ENCODE assay signal across 1 cellular context in the genomic region with DNA sequence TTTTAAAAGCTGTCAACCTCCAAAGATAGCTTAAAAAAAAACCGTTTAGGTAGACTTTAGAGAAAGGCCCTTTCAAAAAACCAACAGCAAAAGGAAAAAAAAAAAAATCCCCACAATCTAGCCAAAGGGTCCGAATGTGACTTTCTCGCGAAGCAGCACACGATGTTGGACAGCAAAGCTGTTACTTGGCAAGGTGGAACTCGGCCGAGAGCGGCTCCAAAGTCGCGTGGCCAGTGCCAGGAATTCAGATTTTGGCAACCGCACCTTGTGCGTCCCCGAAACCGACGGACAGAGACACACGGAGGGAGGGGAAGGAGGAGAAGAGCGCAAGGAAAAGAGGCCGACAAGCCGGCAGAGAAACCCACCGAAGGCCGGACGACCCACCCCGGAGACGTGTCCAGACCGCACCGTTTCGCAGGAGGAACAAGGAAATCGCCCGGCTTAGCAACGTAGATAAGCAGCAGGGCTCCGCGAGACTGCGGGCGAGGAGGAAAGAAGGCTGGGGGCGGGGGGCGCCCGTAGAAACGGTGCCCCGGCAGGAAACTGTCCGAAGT.
TF ChIP-seq lines count a peak whose summit lies in the region.

No MANE protein-coding gene starts in this region.

TF ChIP-seq in K562, 482 proteins besides CTCF, POLR2A, EP300 and RAD21 (continued from another document):
- TF ChIP-seq, protein P1, sequence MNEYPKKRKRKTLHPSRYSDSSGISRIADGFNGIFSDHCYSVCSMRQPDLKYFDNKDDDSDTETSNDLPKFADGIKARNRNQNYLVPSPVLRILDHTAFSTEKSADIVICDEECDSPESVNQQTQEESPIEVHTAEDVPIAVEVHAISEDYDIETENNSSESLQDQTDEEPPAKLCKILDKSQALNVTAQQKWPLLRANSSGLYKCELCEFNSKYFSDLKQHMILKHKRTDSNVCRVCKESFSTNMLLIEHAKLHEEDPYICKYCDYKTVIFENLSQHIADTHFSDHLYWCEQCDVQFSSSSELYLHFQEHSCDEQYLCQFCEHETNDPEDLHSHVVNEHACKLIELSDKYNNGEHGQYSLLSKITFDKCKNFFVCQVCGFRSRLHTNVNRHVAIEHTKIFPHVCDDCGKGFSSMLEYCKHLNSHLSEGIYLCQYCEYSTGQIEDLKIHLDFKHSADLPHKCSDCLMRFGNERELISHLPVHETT (CRISPR knock-in tag; conservative IDR thresholded peaks at IDR 0.05 in 1 of 2, IDR thresholded peaks at IDR 0.05 in 1 of 2) = no peak
- TF ChIP-seq HEY1 (CRISPR knock-in tag; IDR thresholded peaks at IDR 0.05; ENCODE audit: borderline replicate concordance) = no peak
- peak; percentile 42; the same call in 1 of the 2 replicates for TF ChIP-seq NCOR1 (IDR thresholded peaks at IDR 0.05)
- TF ChIP-seq NBN (IDR thresholded peaks at IDR 0.05; ENCODE audit: low read depth) = peak; percentile 69; the same call in 1 of the 2 replicates
- TF ChIP-seq FUS (optimal IDR thresholded peaks at IDR 0.05; ENCODE audit: low read depth, low read length) = no peak
- TF ChIP-seq ZNF282 (CRISPR knock-in tag; IDR thresholded peaks at IDR 0.05) = no peak
- no peak for TF ChIP-seq ZNF12 (CRISPR knock-in tag; IDR thresholded peaks at IDR 0.05)
- TF ChIP-seq CBX8 (IDR thresholded peaks at IDR 0.05; ENCODE audit: borderline replicate concordance, extremely low read depth, low read depth, low read length, poor library complexity, severe bottlenecking) = no peak
- no peak for TF ChIP-seq THRA (IDR thresholded peaks at IDR 0.05)
- peak; percentile 90 for TF ChIP-seq CHD2 (IDR thresholded peaks at IDR 0.05; ENCODE audit: low read depth, low read length)
- peak; percentile 67 for TF ChIP-seq NFRKB (IDR thresholded peaks at IDR 0.05; ENCODE audit: low read depth)
- TF ChIP-seq ZNF512 (tag; IDR thresholded peaks at IDR 0.05) = no peak
- no peak for TF ChIP-seq ARHGAP35 (IDR thresholded peaks at IDR 0.05; ENCODE audit: partially characterized antibody)
- TF ChIP-seq POU5F1 (IDR thresholded peaks at IDR 0.05; ENCODE audit: borderline replicate concordance, low read depth, low read length, partially characterized antibody) = no peak
- TF ChIP-seq SMAD4 (CRISPR knock-in tag; conservative IDR thresholded peaks at IDR 0.05) = peak; percentile 47; the same call in 1 of the 2 replicates
- TF ChIP-seq ZNF121 (CRISPR knock-in tag; conservative IDR thresholded peaks at IDR 0.05) = no peak
- TF ChIP-seq, protein P2, sequence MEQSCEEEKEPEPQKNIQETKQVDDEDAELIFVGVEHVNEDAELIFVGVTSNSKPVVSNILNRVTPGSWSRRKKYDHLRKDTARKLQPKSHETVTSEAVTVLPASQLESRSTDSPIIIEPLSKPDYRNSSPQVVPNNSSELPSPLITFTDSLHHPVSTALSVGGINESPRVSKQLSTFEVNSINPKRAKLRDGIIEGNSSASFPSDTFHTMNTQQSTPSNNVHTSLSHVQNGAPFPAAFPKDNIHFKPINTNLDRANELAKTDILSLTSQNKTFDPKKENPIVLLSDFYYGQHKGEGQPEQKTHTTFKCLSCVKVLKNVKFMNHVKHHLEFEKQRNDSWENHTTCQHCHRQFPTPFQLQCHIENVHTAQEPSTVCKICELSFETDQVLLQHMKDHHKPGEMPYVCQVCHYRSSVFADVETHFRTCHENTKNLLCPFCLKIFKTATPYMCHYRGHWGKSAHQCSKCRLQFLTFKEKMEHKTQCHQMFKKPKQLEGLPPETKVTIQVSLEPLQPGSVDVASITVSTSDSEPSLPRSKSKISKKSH (CRISPR knock-in tag; IDR thresholded peaks at IDR 0.05) = no peak
- TF ChIP-seq ZFP91 (CRISPR knock-in tag; IDR thresholded peaks at IDR 0.05) = no peak
- TF ChIP-seq MEF2A (IDR thresholded peaks at IDR 0.05; ENCODE audit: control insufficient read depth, low read depth, low read length) = no peak
- no peak for TF ChIP-seq GTF2A2 (tag; IDR thresholded peaks at IDR 0.05)
- 0 out of 2 replicates have a peak, but pooled peaks have one; percentile 40 for TF ChIP-seq NCOA1 (IDR thresholded peaks at IDR 0.05; ENCODE audit: low read depth)
- no peak for TF ChIP-seq RBM14 (IDR thresholded peaks at IDR 0.05; ENCODE audit: borderline replicate concordance, insufficient read depth, low read depth, low read length)
- no peak for TF ChIP-seq MAFK (IDR thresholded peaks at IDR 0.05; ENCODE audit: low read length)
- TF ChIP-seq PRDM10 (IDR thresholded peaks at IDR 0.05; ENCODE audit: partially characterized antibody) = peak; percentile 28
- TF ChIP-seq, protein P3, sequence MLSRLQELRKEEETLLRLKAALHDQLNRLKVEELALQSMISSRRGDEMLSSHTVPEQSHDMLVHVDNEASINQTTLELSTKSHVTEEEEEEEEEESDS (CRISPR knock-in tag; IDR thresholded peaks at IDR 0.05) = no peak
- no peak for TF ChIP-seq STAG1 (CRISPR knock-in tag; IDR thresholded peaks at IDR 0.05; ENCODE audit: borderline replicate concordance)
- peak; percentile 57 for TF ChIP-seq NEUROD1 (IDR thresholded peaks at IDR 0.05; ENCODE audit: borderline replicate concordance, low read depth, low read length, partially characterized antibody)
- TF ChIP-seq BRD9 (IDR thresholded peaks at IDR 0.05; ENCODE audit: low read depth, partially characterized antibody) = peak; percentile 76
- TF ChIP-seq COPS2 (conservative IDR thresholded peaks at IDR 0.05) = no peak
- no peak for TF ChIP-seq ZNF143 (CRISPR knock-in tag; IDR thresholded peaks at IDR 0.05)
- peak; percentile 88; the same call in 1 of the 2 replicates for TF ChIP-seq CBX1 (IDR thresholded peaks at IDR 0.05; ENCODE audit: low read depth)
- TF ChIP-seq FOSL1 (tag; conservative IDR thresholded peaks at IDR 0.05) = no peak
- 0 out of 2 replicates have a peak, but pooled peaks have one; percentile 11 for TF ChIP-seq ADNP (tag; IDR thresholded peaks at IDR 0.05)
- peak; percentile 36 for TF ChIP-seq SAP30 (IDR thresholded peaks at IDR 0.05; ENCODE audit: borderline replicate concordance, insufficient read depth, low read depth, low read length, poor library complexity, severe bottlenecking)
- TF ChIP-seq PCBP1 (IDR thresholded peaks at IDR 0.05; ENCODE audit: low read depth, low read length, poor library complexity, severe bottlenecking) = no peak
- TF ChIP-seq ZSCAN32 (CRISPR knock-in tag; IDR thresholded peaks at IDR 0.05) = no peak
- TF ChIP-seq TCFL5 (CRISPR knock-in tag; conservative IDR thresholded peaks at IDR 0.05) = no peak
- TF ChIP-seq DMBX1 (CRISPR knock-in tag; IDR thresholded peaks at IDR 0.05; ENCODE audit: borderline replicate concordance) = no peak
- TF ChIP-seq THRAP3 (IDR thresholded peaks at IDR 0.05; ENCODE audit: borderline replicate concordance) = no peak
- no peak for TF ChIP-seq ZNF217 (CRISPR knock-in tag; IDR thresholded peaks at IDR 0.05)
- TF ChIP-seq SIRT6 (IDR thresholded peaks at IDR 0.05; ENCODE audit: low read depth, low read length) = no peak
- peak; percentile 81 for TF ChIP-seq RBBP5 (IDR thresholded peaks at IDR 0.05; ENCODE audit: borderline replicate concordance, insufficient read depth, low read length, poor library complexity, severe bottlenecking)
- TF ChIP-seq TAL1 (IDR thresholded peaks at IDR 0.05) = peak; percentile 5; the same call in 1 of the 2 replicates
- TF ChIP-seq SMARCE1 (IDR thresholded peaks at IDR 0.05) = peak; percentile 85
- no peak for TF ChIP-seq ID3 (CRISPR knock-in tag; IDR thresholded peaks at IDR 0.05)
- no peak for TF ChIP-seq ID3 (tag; IDR thresholded peaks at IDR 0.05)
- TF ChIP-seq HMG20B (CRISPR knock-in tag; IDR thresholded peaks at IDR 0.05) = no peak
- TF ChIP-seq MEIS2 (IDR thresholded peaks at IDR 0.05; ENCODE audit: partially characterized antibody) = no peak
TF ChIP-seq in K562: peak in this region for 105.
